In genomic region chr17:72615627-72615991, GRCh38 we compare ENCODE assay signal across 19 cellular contexts.
A peak's percentile ranks its signal among the peaks of the same experiment; 100 is the strongest.
DNase-seq lines count a peak whose midpoint lies in the region; ATAC-seq, FAIRE-seq and TF ChIP-seq lines count a peak whose summit lies in the region.
"Had no signal": no experiment of that assay in that cellular context is flagged by ENCODE, and none has a peak within 500 bp of the region (broad histone marks: within the 10 kb centered on the region; RNA-seq: fewer than 3 reads in every experiment).

No MANE protein-coding gene starts in this region.

- DNase-seq in foreskin keratinocyte (no peak), pancreas (no peak), NK-92 (lab: John Stamatoyannopoulos, UW; ENCODE audit: unreplicated experiment) (no peak), GDM1 (lab: John Stamatoyannopoulos, UW) (no peak)
- DNase-seq: activated B cell treated with CpG ODN at 0.5 μM for 24 hours; activated gamma-delta T cell treated with Interleukin-2 at 50 U/mL for 16 hours; DMS79 treated with DMSO at 0.1 percent for 48 hours; effector CD8-positive, alpha-beta T cell; left ventricle myocardium inferior; natural killer cell; NCI-H1930; RPMI8226; stimulated activated CD4-positive, alpha-beta T cell treated with anti-CD3 and anti-CD28 coated beads, Interleukin-2, amount 100 ng/mL, for 24 hours had no signal

- H3K4me1 ChIP-seq in foreskin keratinocyte (peaks cover 25% of the 10 kb centered on the region), pancreas (peaks cover 0 to 6% (median 0%) of the 10 kb centered on the region in 3 donors)
- H3K4me1 ChIP-seq: left ventricle myocardium inferior had no signal

- no peak overlapping the region for H3K4me3 ChIP-seq in pancreas
- H3K4me3 ChIP-seq: left ventricle myocardium inferior, thoracic aorta had no signal

- H3K27me3 ChIP-seq in foreskin keratinocyte (no peaks in the 10 kb centered on the region), pancreas (no peaks in the 10 kb centered on the region)

- intact Hi-C loops in pancreas (cut with DNase I): no loop called here

- H3K27ac ChIP-seq in 22Rv1: peak overlapping the region; percentile 97
- H3K27ac ChIP-seq in VCaP: peak overlapping the region; percentile 95
- peak overlapping the region; percentile 82 for H3K27ac ChIP-seq in foreskin keratinocyte
- H3K27ac ChIP-seq in pancreas: peak overlapping the region in 3 of 4 donors; percentile 67 to 77 (median 71)
- H3K27ac ChIP-seq: left ventricle myocardium inferior, thoracic aorta had no signal

- H3K36me3 ChIP-seq in pancreas: no peaks in the 10 kb centered on the region
- H3K36me3 ChIP-seq: left ventricle myocardium inferior, thoracic aorta had no signal

- TF ChIP-seq CTCF in 22Rv1 (IDR thresholded peaks at IDR 0.05): no peak
- no peak for TF ChIP-seq CTCF in VCaP (conservative IDR thresholded peaks at IDR 0.05)
- TF ChIP-seq CTCF in foreskin keratinocyte (conservative IDR thresholded peaks at IDR 0.05): no peak
- no peak for TF ChIP-seq CTCF in pancreas (IDR thresholded peaks at IDR 0.05)

- FAIRE-seq in pancreas (lab: Jason Lieb, UNC): no peak
- FAIRE-seq: A204.1 had no signal

- H3K9me3 ChIP-seq in pancreas: no peaks in the 10 kb centered on the region
- H3K9me3 ChIP-seq: left ventricle myocardium inferior, thoracic aorta had no signal

- 28 to 32% methylated on average over 6 of the region's 6 CpGs for WGBS in pancreas, 2 donors

- ATAC-seq in foreskin keratinocyte (no peak), pancreas (no peak), GM19324 (IDR thresholded peaks at IDR 0.05; ENCODE audit: low FRiP score, unreplicated experiment) (no peak)
- no peak for ATAC-seq in activated CD4-positive, CD25-positive, alpha-beta regulatory T cell treated with anti-CD3 and anti-CD28 coated beads, Interleukin-2, amount 50 U/mL, for 24 hours
- ATAC-seq: natural killer cell had no signal
